Comparison of ENCODE assay signal across 8 cellular contexts in genomic region chr6:31958741-31959739, GRCh38. TPM values are rescaled to one million over a fixed set of nuclear protein-coding genes. Genes with fewer than 3 reads are reported as not detected.
DNase-seq lines count a peak whose midpoint lies in the region; ATAC-seq and TF ChIP-seq lines count a peak whose summit lies in the region.

A gene with protein sequence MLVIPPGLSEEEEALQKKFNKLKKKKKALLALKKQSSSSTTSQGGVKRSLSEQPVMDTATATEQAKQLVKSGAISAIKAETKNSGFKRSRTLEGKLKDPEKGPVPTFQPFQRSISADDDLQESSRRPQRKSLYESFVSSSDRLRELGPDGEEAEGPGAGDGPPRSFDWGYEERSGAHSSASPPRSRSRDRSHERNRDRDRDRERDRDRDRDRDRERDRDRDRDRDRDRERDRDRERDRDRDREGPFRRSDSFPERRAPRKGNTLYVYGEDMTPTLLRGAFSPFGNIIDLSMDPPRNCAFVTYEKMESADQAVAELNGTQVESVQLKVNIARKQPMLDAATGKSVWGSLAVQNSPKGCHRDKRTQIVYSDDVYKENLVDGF (minus strand): TSS chr6:31958971. CDS start chr6:31958446, 525 bp downstream.
TSS of gene SKIC2 (plus strand) at chr6:31959175. CDS start at chr6:31959193, 18 bp downstream.

- peaks cover 66% of the 10 kb centered on the region for H3K36me3 ChIP-seq in osteoblast (ENCODE audit: insufficient read depth, low read length)
- peaks cover 59% of the 10 kb centered on the region for H3K36me3 ChIP-seq in thoracic aorta

- TF ChIP-seq CTCF in GM10248 (IDR thresholded peaks at IDR 0.05; ENCODE audit: control extremely low read depth, extremely low read depth, low read depth, missing control alignments) (no peak), osteoblast (IDR thresholded peaks at IDR 0.05; ENCODE audit: extremely low read depth, low read depth, low read length) (no peak), thoracic aorta (IDR thresholded peaks at IDR 0.05) (no peak)

- H3K27me3 ChIP-seq in osteoblast (ENCODE audit: insufficient read depth, low read length) (no peaks in the 10 kb centered on the region), thoracic aorta (replicated peaks; ENCODE audit: insufficient read depth) (no peaks in the 10 kb centered on the region)

- peak within 1 kb of the TSS; percentile 97 for H3K4me2 ChIP-seq in osteoblast (ENCODE audit: insufficient read depth, low read length)

- H3K27ac Mint-ChIP-seq in activated naive CD8-positive, alpha-beta T cell: peak within 1 kb of the TSS; percentile 93

- peaks cover 17% of the 10 kb centered on the region for H3K4me1 ChIP-seq in osteoblast (ENCODE audit: insufficient read depth, low read length)
- H3K4me1 ChIP-seq in thoracic aorta (ENCODE audit: control insufficient read depth in 1 of 2, low read depth in 2 of 2): peaks cover 4 to 23% of the 10 kb centered on the region in 2 donors

- H3K27ac ChIP-seq in osteoblast (ENCODE audit: low read depth, low read length): peak within 1 kb of the TSS; percentile 93
- peak within 1 kb of the TSS; percentile 84 to 94 for H3K27ac ChIP-seq in thoracic aorta

- no peaks in the 10 kb centered on the region for H3K27me3 Mint-ChIP-seq in activated naive CD8-positive, alpha-beta T cell

- no peaks in the 10 kb centered on the region for H3K9me3 Mint-ChIP-seq in activated naive CD8-positive, alpha-beta T cell (ENCODE audit: low read depth)

- ATAC-seq in HG02623 (IDR thresholded peaks at IDR 0.05; ENCODE audit: unreplicated experiment) (peak; percentile 98), thoracic aorta (ENCODE audit: insufficient number of reproducible peaks, low FRiP score, low read depth) (peak; percentile 95)

- POLR2A ChIA-PET in GM10248 (lab: Yijun Ruan, JAX): interaction anchor here (2.4 kb wide), 1 partner anchor 12 kb away, joined by 15 read pairs; the partner anchor contains the start of gene DXO

- peaks cover 50% of the 10 kb centered on the region for H3K79me2 ChIP-seq in osteoblast (ENCODE audit: insufficient read depth, low read length)

- peak within 1 kb of the TSS; percentile 97 for H3K4me3 Mint-ChIP-seq in activated naive CD8-positive, alpha-beta T cell

- CTCF ChIA-PET in GM10248 (lab: Yijun Ruan, JAX): interaction anchor here (0.9 to 2.5 kb wide), 6 partner anchors 7 to 189 kb away, joined by 3 to 8 read pairs (median 4); partner anchors contain the start of gene CFB

- H3K36me3 Mint-ChIP-seq in activated naive CD8-positive, alpha-beta T cell: peaks cover 11% of the 10 kb centered on the region

- H3K4me1 Mint-ChIP-seq in activated naive CD8-positive, alpha-beta T cell (ENCODE audit: low read depth): peaks cover 37% of the 10 kb centered on the region

- H2AFZ ChIP-seq in osteoblast (ENCODE audit: low read length): peak within 1 kb of the TSS; percentile 98

- peak within 1 kb of the TSS; percentile 100 for H3K4me3 ChIP-seq in osteoblast (ENCODE audit: insufficient read depth, low read length)
- peak within 1 kb of the TSS; percentile 92 for H3K4me3 ChIP-seq in thoracic aorta

- no peaks in the 10 kb centered on the region for H4K20me1 ChIP-seq in osteoblast (ENCODE audit: insufficient read depth, low read length)

- H3K9me3 ChIP-seq in osteoblast (ENCODE audit: low read depth, low read length): no peaks in the 10 kb centered on the region
- no peaks in the 10 kb centered on the region for H3K9me3 ChIP-seq in thoracic aorta

- peak; percentile 100 for DNase-seq in GM10248 (ENCODE audit: extremely low spot score)
- DNase-seq in NCI-H1105 (lab: John Stamatoyannopoulos, UW): peak; percentile 98
- DNase-seq in SKM-1 treated with dmso at 0.1 percent for 144 hours (lab: John Stamatoyannopoulos, UW; ENCODE audit: unreplicated experiment): peak; percentile 96
- peak; percentile 98 for DNase-seq in glomerular visceral epithelial cell (ENCODE audit: extremely low spot score)
- DNase-seq in osteoblast (ENCODE audit: insufficient read length, low spot score, missing footprints): peak; percentile 100
- peak; percentile 87 for DNase-seq in thoracic aorta (ENCODE audit: low spot score)

RNA-seq across cellular contexts. Expression of the first gene that starts in this region (rescaled TPM):
- total RNA-seq in osteoblast (86.5 and 95.8 TPM in 2 replicates), thoracic aorta (10 to 100 TPM; 62.4 to 69.3 TPM)

RNA-seq across cellular contexts. Expression of gene SKIC2, which starts in this region (rescaled TPM):
- total RNA-seq in osteoblast (42.0 and 46.0 TPM in 2 replicates), thoracic aorta (10 to 100 TPM; 37.7 to 73.0 TPM)

Comparison
In these comparisons a context has a peak if more than half of its experiments do, and no peak if none do; other contexts are left out.
1. Peak in every context shown above with its lines: DNase-seq, ATAC-seq, H3K4me3 ChIP-seq and H3K27ac ChIP-seq.